Comparison of ENCODE assay signal across 8 cellular contexts in the genomic region with DNA sequence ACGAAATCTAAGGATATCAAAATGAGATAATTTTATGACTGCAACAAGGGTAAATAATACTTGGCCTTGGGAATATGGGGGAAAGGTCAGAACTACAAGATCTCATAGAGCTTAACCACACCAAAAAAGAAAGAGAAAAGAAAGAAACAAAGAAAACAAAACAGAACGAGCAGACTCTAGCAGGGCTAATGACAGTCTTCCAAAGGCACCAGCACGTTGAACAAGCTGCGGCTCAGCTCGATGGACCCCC. TPM values are rescaled to one million over a fixed set of nuclear protein-coding genes. Genes with fewer than 3 reads are reported as not detected.
A peak's percentile ranks its signal among the peaks of the same experiment; 100 is the strongest.
DNase-seq lines count a peak whose midpoint lies in the region; ATAC-seq and TF ChIP-seq lines count a peak whose summit lies in the region.

No MANE protein-coding gene starts in this region.

- intact Hi-C loops in Right ventricle myocardium inferior (cut with DNase I) (loop anchor here (2.0 to 10.0 kb wide), 4 partner anchors 63 to 715 kb away; a partner anchor contains a TSS), left lung (cut with DNase I) (no loop called here)

- H3K9me3 ChIP-seq in right atrium auricular region (no peaks in the 10 kb centered on the region), left lung (no peaks in the 10 kb centered on the region), tibial nerve (no peaks in the 10 kb centered on the region)

- H3K27me3 ChIP-seq in right atrium auricular region (no peaks in the 10 kb centered on the region), left lung (no peaks in the 10 kb centered on the region), tibial nerve (no peaks in the 10 kb centered on the region)

- H3K4me3 ChIP-seq in right atrium auricular region: peak overlapping the region; percentile 87
- H3K4me3 ChIP-seq in left lung: peak overlapping the region; percentile 90 to 99
- peak overlapping the region; percentile 74 to 98 (median 94) for H3K4me3 ChIP-seq in tibial nerve

- H3K36me3 ChIP-seq in right atrium auricular region (no peaks in the 10 kb centered on the region), left lung (no peaks in the 10 kb centered on the region), tibial nerve (no peaks in the 10 kb centered on the region)

- TF ChIP-seq POLR2A in tibial nerve (IDR thresholded peaks at IDR 0.05): no peak

- ATAC-seq in Right ventricle myocardium inferior (no peak), left lung (no peak)

- 0% methylated on average over 5 of the region's 5 CpGs for WGBS in tibial nerve, 2 donors

- H3K27ac ChIP-seq in right atrium auricular region (peak overlapping the region; percentile 94 to 97), angular gyrus (ENCODE audit: low read depth, low read length) (peak overlapping the region; percentile 70), left lung (peak overlapping the region; percentile 87 to 94), tibial nerve (peak overlapping the region; percentile 90 to 98 (median 94))

- H3K4me1 ChIP-seq in right atrium auricular region (peaks cover 0 to 25% of the 10 kb centered on the region in 2 donors), left lung (peaks cover 4 to 24% of the 10 kb centered on the region in 2 donors), tibial nerve (peaks cover 0 to 37% (median 17%) of the 10 kb centered on the region in 4 donors)

- TF ChIP-seq CTCF in right atrium auricular region (IDR thresholded peaks at IDR 0.05) (no peak), left lung (IDR thresholded peaks at IDR 0.05) (no peak), tibial nerve (IDR thresholded peaks at IDR 0.05) (no peak)

- DNase-seq in right atrium auricular region (ENCODE audit: low spot score) (no peak), Right ventricle myocardium inferior (ENCODE audit: missing footprints) (no peak), left lung (no peak), tibial nerve (ENCODE audit: low spot score in 2 of 2) (no peak), NCI-H524 treated with DMSO at 0.1 percent for 48 hours (lab: John Stamatoyannopoulos, UW) (no peak)
- DNase-seq in stimulated activated CD4-positive, alpha-beta T cell treated with anti-CD3 and anti-CD28 coated beads, Interleukin-12 subunit alpha, Interleukin-12 subunit beta, amount 100 ng/mL, for 4 hours: no peak
- DNase-seq in stimulated activated CD4-positive, alpha-beta T cell treated with anti-CD3 and anti-CD28 coated beads, Interleukin-2, amount 100 ng/mL, for 24 hours: no peak

- TF ChIP-seq EP300 in tibial nerve (IDR thresholded peaks at IDR 0.05): no peak

RNA-seq across cellular contexts. Expression of a gene that starts 0.7 kb away (rescaled TPM):
- total RNA-seq in right atrium auricular region: 100 to 1,000 TPM; 109 to 201 TPM
- total RNA-seq in Right ventricle myocardium inferior: 198 TPM
- 10 to 100 TPM; 44.8 to 52.4 TPM for total RNA-seq in left lung
- total RNA-seq in tibial nerve: 10 to 100 TPM; 70.2 to 97.5 (median 93.4) TPM

RNA-seq across cellular contexts. Expression of a gene that starts 52.4 kb away (rescaled TPM):
- total RNA-seq in right atrium auricular region (1 to 10 TPM; 7.2 to 8.6 TPM), Right ventricle myocardium inferior (5.0 TPM), left lung (10 to 100 TPM; 11.2 to 22.6 TPM), tibial nerve (10 to 100 TPM; 54.8 to 85.3 (median 64.0) TPM)
